ENCODE assay signal across 8 cellular contexts in genomic region chr3:25592510-25592968, GRCh38.
A peak's percentile ranks its signal among the peaks of the same experiment; 100 is the strongest.
DNase-seq lines count a peak whose midpoint lies in the region; ATAC-seq and TF ChIP-seq lines count a peak whose summit lies in the region.

No MANE protein-coding gene starts in this region.

- H3K4me3 Mint-ChIP-seq in stimulated activated naive B cell treated with anti-CD40 and anti-IgM and Interleukin-4, amounts not matched to agents 10 μg/mL and 1 μg/mL and 100 μg/mL, for 72 hours = no peak overlapping the region

- H3K36me3 ChIP-seq in heart left ventricle = peaks cover 0 to 32% (median 25%) of the 10 kb centered on the region in 9 donors

- intact Hi-C loops in heart left ventricle (cut with DNase I) = loop anchor here (1.0 to 10.0 kb wide), 18 partner anchors 75 to 820 kb away; partner anchors contain the start of gene RARB (in 7 of the 10)

- H3K9me3 ChIP-seq in heart left ventricle = no peaks in the 10 kb centered on the region

- peak; percentile 56 to 79 (median 70) for ATAC-seq in heart left ventricle
- peak; percentile 38 to 51 for ATAC-seq in stimulated activated naive B cell treated with anti-CD40 and anti-IgM and Interleukin-4, amounts not matched to agents 10 μg/mL and 1 μg/mL and 100 μg/mL, for 72 hours (replicated peaks)

- peaks cover 0 to 4% of the 10 kb centered on the region in 2 donors for H3K36me3 Mint-ChIP-seq in stimulated activated naive B cell treated with anti-CD40 and anti-IgM and Interleukin-4, amounts not matched to agents 10 μg/mL and 1 μg/mL and 100 μg/mL, for 72 hours

- H3K4me1 Mint-ChIP-seq in stimulated activated naive B cell treated with anti-CD40 and anti-IgM and Interleukin-4, amounts not matched to agents 10 μg/mL and 1 μg/mL and 100 μg/mL, for 72 hours = peaks cover 0 to 4% of the 10 kb centered on the region in 2 donors

- peak in 9 of 12 donors; percentile 24 to 53 (median 36) for TF ChIP-seq CTCF in heart left ventricle (IDR thresholded peaks at IDR 0.05)

- H3K27me3 Mint-ChIP-seq in stimulated activated naive B cell treated with anti-CD40 and anti-IgM and Interleukin-4, amounts not matched to agents 10 μg/mL and 1 μg/mL and 100 μg/mL, for 72 hours = no peaks in the 10 kb centered on the region

- H3K4me3 ChIP-seq in heart left ventricle = no peak overlapping the region

- H3K4me1 ChIP-seq in heart left ventricle = peaks cover 0 to 51% (median 36%) of the 10 kb centered on the region in 12 donors

- 26 to 39% (median 34%) methylated on average over 3 of the region's 3 CpGs for WGBS in heart left ventricle, 4 donors

- H3K27me3 ChIP-seq in heart left ventricle = no peaks in the 10 kb centered on the region

- peaks cover 0 to 4% of the 10 kb centered on the region in 2 donors for H3K9me3 Mint-ChIP-seq in stimulated activated naive B cell treated with anti-CD40 and anti-IgM and Interleukin-4, amounts not matched to agents 10 μg/mL and 1 μg/mL and 100 μg/mL, for 72 hours

- peak overlapping the region; percentile 56 for H3K27ac Mint-ChIP-seq in stimulated activated naive B cell treated with anti-CD40 and anti-IgM and Interleukin-4, amounts not matched to agents 10 μg/mL and 1 μg/mL and 100 μg/mL, for 72 hours

- H3K27ac ChIP-seq in heart left ventricle = peak overlapping the region; percentile 0 to 74 (median 54)

- no peak for TF ChIP-seq POLR2A in heart left ventricle (IDR thresholded peaks at IDR 0.05)

- DNase-seq in NCI-H2171 treated with DMSO at 0.1 percent for 48 hours (lab: John Stamatoyannopoulos, UW) (peak; percentile 40), NCI-H2171 (lab: John Stamatoyannopoulos, UW) (no peak), SK-N-DZ (ENCODE audit: low spot score) (peak; percentile 37), heart left ventricle (peak; percentile 48 to 80 (median 67)), NCI-H2196 (lab: John Stamatoyannopoulos, UW; ENCODE audit: unreplicated experiment) (no peak), activated T-cell treated with anti-CD3 and anti-CD28 coated beads for 4 hours (no peak)
- DNase-seq in stimulated activated naive B cell treated with anti-CD40 and anti-IgM and Interleukin-4, amounts not matched to agents 10 μg/mL and 1 μg/mL and 100 μg/mL, for 72 hours = no peak
- DNase-seq in stimulated activated naive CD4-positive, alpha-beta T cell (lab: John Stamatoyannopoulos, UW) = no peak

Comparison
In these comparisons a context has a peak if more than half of its experiments do, and no peak if none do; other contexts are left out.
1. DNase-seq: peak in NCI-H2171 treated with DMSO at 0.1 percent for 48 hours (single experiment), SK-N-DZ (single experiment) and heart left ventricle (5 of 5); none in NCI-H2171 (single experiment), stimulated activated naive B cell treated with anti-CD40 and anti-IgM and Interleukin-4, amounts not matched to agents 10 μg/mL and 1 μg/mL and 100 μg/mL, for 72 hours (single experiment), NCI-H2196 (single experiment), stimulated activated naive CD4-positive, alpha-beta T cell (0 of 6) and activated T-cell treated with anti-CD3 and anti-CD28 coated beads for 4 hours (single experiment).